In genomic region chr20:58661298-58662141, GRCh38 we compare ENCODE assay signal across 8 cellular contexts. TPM values are rescaled to one million over a fixed set of nuclear protein-coding genes. Genes with fewer than 3 reads are reported as not detected.
DNase-seq lines count a peak whose midpoint lies in the region; ATAC-seq lines count a peak whose summit lies in the region.
"Had no signal": no experiment of that assay in that cellular context is flagged by ENCODE, and none has a peak within 500 bp of the region (broad histone marks: within the 10 kb centered on the region; RNA-seq: fewer than 3 reads in every experiment).

No MANE protein-coding gene starts in this region.

- H3K9me3 Mint-ChIP-seq in activated T-helper 17 cell treated with anti-CD3 and anti-CD28 coated beads, Interleukin-2, amount 50 U/mL, for 72 hours = no peaks in the 10 kb centered on the region
- no peaks in the 10 kb centered on the region for H3K9me3 Mint-ChIP-seq in immature natural killer cell

- H3K27me3 Mint-ChIP-seq in activated T-helper 17 cell treated with anti-CD3 and anti-CD28 coated beads, Interleukin-2, amount 50 U/mL, for 72 hours = no peaks in the 10 kb centered on the region
- H3K27me3 Mint-ChIP-seq in immature natural killer cell (ENCODE audit: low read depth in 3 of 3) = no peaks in the 10 kb centered on the region

- peak overlapping the region; percentile 88 for H3K4me3 Mint-ChIP-seq in activated T-helper 17 cell treated with anti-CD3 and anti-CD28 coated beads, Interleukin-2, amount 50 U/mL, for 72 hours
- H3K4me3 Mint-ChIP-seq in immature natural killer cell = no peak overlapping the region

- peak; percentile 47 for DNase-seq in T-helper 9 cell
- DNase-seq in immature natural killer cell = no peak
- peak; percentile 24 for DNase-seq in stimulated activated naive CD8-positive, alpha-beta T cell treated with anti-CD3 and anti-CD28 coated beads, Interleukin-15, Interleukin-2, amounts not matched to agents 100 U/mL and 50 U/mL, for 24 hours
- DNase-seq in NCI-H226 = no peak
- no peak for DNase-seq in OCI-M1 (lab: John Stamatoyannopoulos, UW)
- DNase-seq: WERI-Rb-1 had no signal

- peak; percentile 76 for ATAC-seq in activated T-helper 17 cell treated with anti-CD3 and anti-CD28 coated beads, Interleukin-2, amount 50 U/mL, for 72 hours (replicated peaks)
- ATAC-seq in stimulated activated naive CD8-positive, alpha-beta T cell treated with anti-CD3 and anti-CD28 coated beads, Interleukin-15, Interleukin-2, amounts not matched to agents 100 U/mL and 50 U/mL, for 24 hours = peak; percentile 70
- ATAC-seq in GM21390 (IDR thresholded peaks at IDR 0.05; ENCODE audit: unreplicated experiment) = no peak

- peak overlapping the region; percentile 97 for H3K27ac Mint-ChIP-seq in activated T-helper 17 cell treated with anti-CD3 and anti-CD28 coated beads, Interleukin-2, amount 50 U/mL, for 72 hours
- peak overlapping the region in 5 of 6 donors; percentile 64 to 85 (median 76) for H3K27ac Mint-ChIP-seq in immature natural killer cell

- peaks cover 88% of the 10 kb centered on the region for H3K36me3 Mint-ChIP-seq in activated T-helper 17 cell treated with anti-CD3 and anti-CD28 coated beads, Interleukin-2, amount 50 U/mL, for 72 hours (ENCODE audit: low read depth)
- H3K36me3 Mint-ChIP-seq in immature natural killer cell = peaks cover 0 to 7% (median 0%) of the 10 kb centered on the region in 3 donors

- peaks cover 41% of the 10 kb centered on the region for H3K4me1 Mint-ChIP-seq in activated T-helper 17 cell treated with anti-CD3 and anti-CD28 coated beads, Interleukin-2, amount 50 U/mL, for 72 hours
- peaks cover 64 to 92% of the 10 kb centered on the region in 2 donors for H3K4me1 Mint-ChIP-seq in immature natural killer cell

RNA-seq across cellular contexts. Expression of gene STX16, which starts 10.4 kb away (rescaled TPM):
- total RNA-seq in activated T-helper 17 cell treated with anti-CD3 and anti-CD28 coated beads, Interleukin-2, amount 50 U/mL, for 72 hours = 100 to 1,000 TPM in 1 of 2 donors, 10 to 100 TPM in 1; 95.3 to 130 TPM
- 10 to 100 TPM; 17.2 to 24.9 (median 21.1) TPM for polyA plus RNA-seq in immature natural killer cell

RNA-seq across cellular contexts. Expression of gene NPEPL1, which starts 31.1 kb away (rescaled TPM):
- total RNA-seq in activated T-helper 17 cell treated with anti-CD3 and anti-CD28 coated beads, Interleukin-2, amount 50 U/mL, for 72 hours = 10 to 100 TPM; 19.1 to 23.0 TPM
- 10 to 100 TPM; 10.1 to 20.1 (median 11.6) TPM for polyA plus RNA-seq in immature natural killer cell

Comparison
In these comparisons a context has a peak if more than half of its experiments do, and no peak if none do; other contexts are left out.
1. DNase-seq: peak in T-helper 9 cell (single experiment) and stimulated activated naive CD8-positive, alpha-beta T cell treated with anti-CD3 and anti-CD28 coated beads, Interleukin-15, Interleukin-2, amounts not matched to agents 100 U/mL and 50 U/mL, for 24 hours (single experiment); none in immature natural killer cell (0 of 3), NCI-H226 (single experiment) and OCI-M1 (single experiment).